10 cellular contexts compared by ENCODE assay signal in genomic region chrX:16883487-16883804, GRCh38. TPM values are rescaled to one million over a fixed set of nuclear protein-coding genes. Genes with fewer than 3 reads are reported as not detected.
A peak's percentile ranks its signal among the peaks of the same experiment; 100 is the strongest.
DNase-seq lines count a peak whose midpoint lies in the region; ATAC-seq and TF ChIP-seq lines count a peak whose summit lies in the region.
"Had no signal": no experiment of that assay in that cellular context is flagged by ENCODE, and none has a peak within 500 bp of the region (broad histone marks: within the 10 kb centered on the region; RNA-seq: fewer than 3 reads in every experiment).

No MANE protein-coding gene starts in this region.

- H3K9me3 Mint-ChIP-seq in activated CD8-positive, alpha-beta T cell treated with anti-CD3 and anti-CD28 coated beads for 36 hours = no peaks in the 10 kb centered on the region
- no peaks in the 10 kb centered on the region for H3K9me3 Mint-ChIP-seq in activated CD8-positive, alpha-beta T cell treated with anti-CD3 and anti-CD28 coated beads, Interleukin-2, amount 10 ng/mL, durations not matched to agents 7 days and 5 days (ENCODE audit: insufficient read depth)
- H3K9me3 Mint-ChIP-seq in WTC11 = no peaks in the 10 kb centered on the region

- H3K4me1 ChIP-seq in iPS-20b (ENCODE audit: insufficient read depth, low read length) = no peaks in the 10 kb centered on the region
- H3K4me1 ChIP-seq in transverse colon = no peaks in the 10 kb centered on the region
- H3K4me1 ChIP-seq: Peyer's patch had no signal

- H3K9me3 ChIP-seq in iPS-20b (ENCODE audit: insufficient read depth, low read depth, low read length) (no peaks in the 10 kb centered on the region), transverse colon (no peaks in the 10 kb centered on the region)
- H3K9me3 ChIP-seq: Peyer's patch had no signal

- in situ Hi-C loops in transverse colon (cut with MboI; ENCODE audit: low pct_ligation_motif_present in 1 of 4, low pct_unique_long_range_greater_than_20kb in 1 of 4, low sequenced_read_pairs in 3 of 4) = loop anchor here in 3 of 4 donors (10.0 to 25.0 kb wide), 3 partner anchors 59 to 161 kb away; no protein-coding TSS in a partner anchor

- H3K27me3 Mint-ChIP-seq in activated CD8-positive, alpha-beta T cell treated with anti-CD3 and anti-CD28 coated beads for 36 hours = no peaks in the 10 kb centered on the region
- H3K27me3 Mint-ChIP-seq in activated CD8-positive, alpha-beta T cell treated with anti-CD3 and anti-CD28 coated beads, Interleukin-2, amount 10 ng/mL, durations not matched to agents 7 days and 5 days (ENCODE audit: low read depth) = peaks cover 7% of the 10 kb centered on the region
- no peaks in the 10 kb centered on the region for H3K27me3 Mint-ChIP-seq in WTC11 (ENCODE audit: low read depth)
- H3K27me3 Mint-ChIP-seq: activated naive CD8-positive, alpha-beta T cell had no signal

- CTCF ChIA-PET in activated CD8-positive, alpha-beta T cell treated with anti-CD3 and anti-CD28 coated beads for 36 hours (lab: Charles Lee) = interaction anchor here (1.0 to 5.2 kb wide), 9 partner anchors 9 to 199 kb away, joined by 3 to 63 read pairs (median 9); partner anchors contain the start of gene REPS2
- CTCF ChIA-PET in activated CD8-positive, alpha-beta T cell treated with anti-CD3 and anti-CD28 coated beads, Interleukin-2, amount 10 ng/mL, durations not matched to agents 7 days and 5 days (lab: Charles Lee) = interaction anchor here (0.6 to 4.2 kb wide), 21 partner anchors 9 to 1571 kb away, joined by 3 to 61 read pairs (median 4); partner anchors contain the start of gene RBBP7
- CTCF ChIA-PET in WTC11 (lab: Charles Lee) = interaction anchor here (0.6 to 4.3 kb wide), 22 partner anchors 9 to 200 kb away, joined by 3 to 71 read pairs (median 4); partner anchors contain the start of genes RBBP7 and REPS2

- no peaks in the 10 kb centered on the region for H3K36me3 ChIP-seq in iPS-20b (ENCODE audit: insufficient read depth, low read depth, low read length)
- no peaks in the 10 kb centered on the region for H3K36me3 ChIP-seq in transverse colon
- H3K36me3 ChIP-seq: Peyer's patch had no signal

- H3K27me3 ChIP-seq in iPS-20b (ENCODE audit: insufficient read depth, low read length) (no peaks in the 10 kb centered on the region; the same call in 1 of the 2 replicates), transverse colon (no peaks in the 10 kb centered on the region)
- H3K27me3 ChIP-seq: Peyer's patch had no signal

- H3K27ac Mint-ChIP-seq in activated CD8-positive, alpha-beta T cell treated with anti-CD3 and anti-CD28 coated beads for 36 hours = no peak overlapping the region
- no peak overlapping the region for H3K27ac Mint-ChIP-seq in activated CD8-positive, alpha-beta T cell treated with anti-CD3 and anti-CD28 coated beads, Interleukin-2, amount 10 ng/mL, durations not matched to agents 7 days and 5 days
- no peak overlapping the region for H3K27ac Mint-ChIP-seq in WTC11

- no peak overlapping the region for H3K27ac ChIP-seq in iPS-20b (ENCODE audit: low read length)
- peak overlapping the region in 3 of 4 donors; percentile 75 to 82 (median 79) for H3K27ac ChIP-seq in transverse colon

- H3K4me3 ChIP-seq in iPS-20b (ENCODE audit: low read length) = peak overlapping the region; percentile 91; the same call in 1 of the 2 replicates
- peak overlapping the region in 1 of 4 donors; percentile 53 for H3K4me3 ChIP-seq in transverse colon

- POLR2A ChIA-PET in activated CD8-positive, alpha-beta T cell treated with anti-CD3 and anti-CD28 coated beads for 36 hours (lab: Charles Lee) = interaction anchor here (0.8 to 1.7 kb wide), 4 partner anchors 12 to 163 kb away, joined by 4 to 7 read pairs (median 5); no protein-coding TSS in a partner anchor
- POLR2A ChIA-PET in activated CD8-positive, alpha-beta T cell treated with anti-CD3 and anti-CD28 coated beads, Interleukin-2, amount 10 ng/mL, durations not matched to agents 7 days and 5 days (lab: Charles Lee) = no interaction called here
- POLR2A ChIA-PET in WTC11 (lab: Charles Lee) = no interaction called here

- peak; percentile 31 for TF ChIP-seq CTCF in activated CD8-positive, alpha-beta T cell treated with anti-CD3 and anti-CD28 coated beads for 36 hours (IDR thresholded peaks at IDR 0.05)
- TF ChIP-seq CTCF in WTC11 (IDR thresholded peaks at IDR 0.05) = no peak
- no peak for TF ChIP-seq CTCF in transverse colon (IDR thresholded peaks at IDR 0.05)

- peaks cover 7% of the 10 kb centered on the region for H3K4me1 Mint-ChIP-seq in activated CD8-positive, alpha-beta T cell treated with anti-CD3 and anti-CD28 coated beads for 36 hours (ENCODE audit: low read depth)
- peaks cover 13% of the 10 kb centered on the region for H3K4me1 Mint-ChIP-seq in activated CD8-positive, alpha-beta T cell treated with anti-CD3 and anti-CD28 coated beads, Interleukin-2, amount 10 ng/mL, durations not matched to agents 7 days and 5 days (ENCODE audit: low read depth)
- 0 out of 2 replicates have a peak, but pooled peaks cover 3% of the 10 kb centered on the region for H3K4me1 Mint-ChIP-seq in WTC11

- no peak overlapping the region for H3K4me3 Mint-ChIP-seq in activated CD8-positive, alpha-beta T cell treated with anti-CD3 and anti-CD28 coated beads for 36 hours
- no peak overlapping the region for H3K4me3 Mint-ChIP-seq in activated CD8-positive, alpha-beta T cell treated with anti-CD3 and anti-CD28 coated beads, Interleukin-2, amount 10 ng/mL, durations not matched to agents 7 days and 5 days
- H3K4me3 Mint-ChIP-seq in WTC11 = peak overlapping the region; percentile 81

- 17 to 48% methylated on average over 1 to 3 of the region's 3 CpGs for WGBS in transverse colon (ENCODE audit: low coverage in 1 of 2), 2 donors

- H3K9ac ChIP-seq in iPS-20b (ENCODE audit: low read depth, low read length) = no peak overlapping the region

- no peak for TF ChIP-seq POLR2A in transverse colon (IDR thresholded peaks at IDR 0.05)

- intact Hi-C loops in activated CD8-positive, alpha-beta T cell treated with anti-CD3 and anti-CD28 coated beads for 36 hours (cut with micrococcal nuclease) = loop anchor here (10.0 kb wide), 1 partner anchor 161 kb away; no protein-coding TSS in a partner anchor
- intact Hi-C loops in transverse colon (cut with DNase I; ENCODE audit: low total_unique reads) = no loop called here

- no peak for DNase-seq in activated CD8-positive, alpha-beta T cell treated with anti-CD3 and anti-CD28 coated beads for 36 hours
- DNase-seq in activated CD8-positive, alpha-beta T cell treated with anti-CD3 and anti-CD28 coated beads, Interleukin-2, amount 10 ng/mL, durations not matched to agents 7 days and 5 days = no peak
- DNase-seq in WTC11 (ENCODE audit: low spot score) (no peak), transverse colon (no peak)
- DNase-seq in stimulated activated CD4-positive, alpha-beta T cell treated with anti-CD3 and anti-CD28 coated beads, Interleukin-12 subunit alpha, Interleukin-12 subunit beta, amount 100 ng/mL, for 4 hours = no peak

- ATAC-seq in activated CD8-positive, alpha-beta T cell treated with anti-CD3 and anti-CD28 coated beads for 36 hours = no peak
- no peak for ATAC-seq in activated CD8-positive, alpha-beta T cell treated with anti-CD3 and anti-CD28 coated beads, Interleukin-2, amount 10 ng/mL, durations not matched to agents 7 days and 5 days
- no peak for ATAC-seq in WTC11
- no peak for ATAC-seq in GM19467 (IDR thresholded peaks at IDR 0.05; ENCODE audit: unreplicated experiment)
- ATAC-seq in HG02642 (IDR thresholded peaks at IDR 0.05; ENCODE audit: poor library complexity, unreplicated experiment) = no peak

- no peak for TF ChIP-seq EP300 in transverse colon (IDR thresholded peaks at IDR 0.05; ENCODE audit: low read depth)

- H3K36me3 Mint-ChIP-seq in activated CD8-positive, alpha-beta T cell treated with anti-CD3 and anti-CD28 coated beads for 36 hours (ENCODE audit: low read depth) = no peaks in the 10 kb centered on the region
- H3K36me3 Mint-ChIP-seq in activated CD8-positive, alpha-beta T cell treated with anti-CD3 and anti-CD28 coated beads, Interleukin-2, amount 10 ng/mL, durations not matched to agents 7 days and 5 days (ENCODE audit: low read depth) = no peaks in the 10 kb centered on the region
- H3K36me3 Mint-ChIP-seq in WTC11 = no peaks in the 10 kb centered on the region
- H3K36me3 Mint-ChIP-seq: activated naive CD8-positive, alpha-beta T cell had no signal

TF ChIP-seq in WTC11, 78 proteins besides CTCF, POLR2A, EP300 and RAD21 (continues in another document):
- TF ChIP-seq KAT7 (CRISPR knock-in tag; IDR thresholded peaks at IDR 0.05; ENCODE audit: borderline replicate concordance) = no peak
- TF ChIP-seq SP1 (CRISPR knock-in tag; conservative IDR thresholded peaks at IDR 0.05) = no peak
- no peak for TF ChIP-seq ELF4 (CRISPR knock-in tag; IDR thresholded peaks at IDR 0.05; ENCODE audit: low read depth)
- TF ChIP-seq ZNF512 (CRISPR knock-in tag; IDR thresholded peaks at IDR 0.05; ENCODE audit: borderline replicate concordance) = no peak
- no peak for TF ChIP-seq ZNF396 (CRISPR knock-in tag; IDR thresholded peaks at IDR 0.05; ENCODE audit: borderline replicate concordance)
- TF ChIP-seq ZNF317 (CRISPR knock-in tag; IDR thresholded peaks at IDR 0.05; ENCODE audit: borderline replicate concordance, low read depth) = no peak
- TF ChIP-seq NFYB (CRISPR knock-in tag; conservative IDR thresholded peaks at IDR 0.05; ENCODE audit: low read depth) = no peak
- TF ChIP-seq ZNF671 (CRISPR knock-in tag; IDR thresholded peaks at IDR 0.05) = no peak

RNA-seq across cellular contexts. Expression of gene RBBP7, which starts 13.3 kb away (rescaled TPM):
- total RNA-seq in activated CD8-positive, alpha-beta T cell treated with anti-CD3 and anti-CD28 coated beads for 36 hours = 100 to 1,000 TPM; 197 to 201 TPM
- total RNA-seq in activated CD8-positive, alpha-beta T cell treated with anti-CD3 and anti-CD28 coated beads, Interleukin-2, amount 10 ng/mL, durations not matched to agents 7 days and 5 days = 100 to 1,000 TPM; 195 to 201 TPM
- total RNA-seq in WTC11 (2021) (113 to 120 TPM (median 118 TPM) in 3 replicates), transverse colon (10 to 100 TPM; 32.2 to 67.4 (median 55.2) TPM)
